ENCODE assay signal across 9 cellular contexts in genomic region chr15:93028111-93028631, GRCh38.
DNase-seq lines count a peak whose midpoint lies in the region; ATAC-seq and TF ChIP-seq lines count a peak whose summit lies in the region.
"Had no signal": no experiment of that assay in that cellular context is flagged by ENCODE, and none has a peak within 500 bp of the region (broad histone marks: within the 10 kb centered on the region; RNA-seq: fewer than 3 reads in every experiment).

No MANE protein-coding gene starts in this region.

- DNase-seq in activated T-cell treated with anti-CD3 and anti-CD28 coated beads, Interleukin-2, amount 50 U/mL, for 24 hours, result no peak
- no peak for DNase-seq in activated T-cell treated with anti-CD3 and anti-CD28 coated beads for 4 hours
- no peak for DNase-seq in colonic mucosa
- DNase-seq in mesothelial cell of epicardium (ENCODE audit: low spot score in 2 of 2, unreplicated experiment in 2 of 2), result no peak
- no peak for DNase-seq in tibial nerve (ENCODE audit: low spot score in 2 of 2)
- no peak for DNase-seq in NOMO-1 (lab: John Stamatoyannopoulos, UW; ENCODE audit: unreplicated experiment in 2 of 2)
- no peak for DNase-seq in GDM1 (lab: John Stamatoyannopoulos, UW)

- H3K27ac Mint-ChIP-seq in activated T-cell treated with anti-CD3 and anti-CD28 coated beads, Interleukin-2, amount 50 U/mL, for 24 hours, result peak overlapping the region; percentile 77
- H3K27ac Mint-ChIP-seq in mesothelial cell of epicardium, result peak overlapping the region; percentile 64

- peaks cover 7% of the 10 kb centered on the region for H3K4me1 ChIP-seq in colonic mucosa
- peaks cover 0 to 67% (median 49%) of the 10 kb centered on the region in 4 donors for H3K4me1 ChIP-seq in tibial nerve

- TF ChIP-seq CTCF in colonic mucosa (IDR thresholded peaks at IDR 0.05) (no peak), mesothelial cell of epicardium (IDR thresholded peaks at IDR 0.05; ENCODE audit: unreplicated experiment) (no peak), tibial nerve (IDR thresholded peaks at IDR 0.05) (no peak)

- no peaks in the 10 kb centered on the region for H3K27me3 ChIP-seq in colonic mucosa
- no peaks in the 10 kb centered on the region for H3K27me3 ChIP-seq in tibial nerve

- H3K4me3 ChIP-seq in colonic mucosa (no peak overlapping the region), tibial nerve (no peak overlapping the region)

- no peak for ATAC-seq in HG02870 (IDR thresholded peaks at IDR 0.05; ENCODE audit: unreplicated experiment)

- WGBS in tibial nerve, 2 donors, result 51 to 56% methylated on average over 7 to 12 of the region's 13 CpGs

- TF ChIP-seq POLR2A in tibial nerve (IDR thresholded peaks at IDR 0.05), result no peak

- H3K36me3 ChIP-seq in colonic mucosa, result no peaks in the 10 kb centered on the region
- peaks cover 0 to 35% (median 6%) of the 10 kb centered on the region in 3 donors for H3K36me3 ChIP-seq in tibial nerve

- intact Hi-C loops in colonic mucosa (cut with DNase I), result loop anchor here (10.0 kb wide), 1 partner anchor 233 kb away; no protein-coding TSS in a partner anchor

- H3K9ac ChIP-seq in colonic mucosa (ENCODE audit: low read depth in 2 of 2, low read length in 2 of 2), result no peak overlapping the region

- H3K4me1 Mint-ChIP-seq in activated T-cell treated with anti-CD3 and anti-CD28 coated beads, Interleukin-2, amount 50 U/mL, for 24 hours (ENCODE audit: low read depth), result peaks cover 68% of the 10 kb centered on the region
- peaks cover 8% of the 10 kb centered on the region for H3K4me1 Mint-ChIP-seq in mesothelial cell of epicardium

- no peaks in the 10 kb centered on the region for H3K27me3 Mint-ChIP-seq in activated T-cell treated with anti-CD3 and anti-CD28 coated beads, Interleukin-2, amount 50 U/mL, for 24 hours
- no peaks in the 10 kb centered on the region for H3K27me3 Mint-ChIP-seq in mesothelial cell of epicardium (ENCODE audit: low read depth)

- no peak overlapping the region for H3K4me3 Mint-ChIP-seq in activated T-cell treated with anti-CD3 and anti-CD28 coated beads, Interleukin-2, amount 50 U/mL, for 24 hours
- no peak overlapping the region for H3K4me3 Mint-ChIP-seq in mesothelial cell of epicardium

- H3K9me3 ChIP-seq in colonic mucosa (no peaks in the 10 kb centered on the region), tibial nerve (no peaks in the 10 kb centered on the region)

- H3K27ac ChIP-seq in colonic mucosa (peak overlapping the region; percentile 70), tibial nerve (peak overlapping the region; percentile 73 to 96 (median 90))
- H3K27ac ChIP-seq: C4-2B had no signal

- no peaks in the 10 kb centered on the region for H3K9me3 Mint-ChIP-seq in activated T-cell treated with anti-CD3 and anti-CD28 coated beads, Interleukin-2, amount 50 U/mL, for 24 hours
- H3K9me3 Mint-ChIP-seq in mesothelial cell of epicardium, result no peaks in the 10 kb centered on the region

- H3K36me3 Mint-ChIP-seq in activated T-cell treated with anti-CD3 and anti-CD28 coated beads, Interleukin-2, amount 50 U/mL, for 24 hours (ENCODE audit: low read depth), result peaks cover 51% of the 10 kb centered on the region
- H3K36me3 Mint-ChIP-seq in mesothelial cell of epicardium, result peaks cover 17% of the 10 kb centered on the region

- TF ChIP-seq EP300 in tibial nerve (IDR thresholded peaks at IDR 0.05), result no peak
